Comparison of ENCODE assay signal across 13 cellular contexts in the genomic region with DNA sequence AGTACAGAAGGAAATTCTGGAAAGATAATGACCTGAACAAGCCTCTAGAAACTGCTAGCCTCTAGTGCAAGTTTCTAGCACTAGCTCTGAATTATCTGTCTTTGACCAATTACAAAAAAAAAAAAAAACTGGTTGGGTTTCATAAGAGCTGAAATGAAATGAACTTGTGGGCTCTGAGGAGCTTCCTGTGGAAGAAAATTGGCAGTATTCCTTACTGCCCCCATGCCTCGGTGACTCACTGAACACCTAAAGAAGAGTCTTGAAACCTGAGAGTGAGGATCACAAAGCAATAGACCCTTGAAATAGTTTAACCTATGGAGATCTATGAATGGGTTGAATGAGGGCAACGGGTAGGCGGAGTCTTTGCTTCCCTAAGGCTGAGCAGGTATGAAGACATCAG.
DNase-seq lines count a peak whose midpoint lies in the region; ATAC-seq lines count a peak whose summit lies in the region.
"Had no signal": no experiment of that assay in that cellular context is flagged by ENCODE, and none has a peak within 500 bp of the region (broad histone marks: within the 10 kb centered on the region; RNA-seq: fewer than 3 reads in every experiment).

No MANE protein-coding gene starts in this region.

- H3K27ac Mint-ChIP-seq in dendritic cell treated with granulocyte-macrophage colony-stimulating factor and Interleukin-4, amounts not matched to agents 40 ng/mL and 50 ng/mL, for 4 days, result peak overlapping the region; percentile 27

- H3K27me3 Mint-ChIP-seq in dendritic cell treated with granulocyte-macrophage colony-stimulating factor and Interleukin-4, amounts not matched to agents 40 ng/mL and 50 ng/mL, for 4 days, result no peaks in the 10 kb centered on the region

- no peaks in the 10 kb centered on the region for H3K36me3 Mint-ChIP-seq in dendritic cell treated with granulocyte-macrophage colony-stimulating factor and Interleukin-4, amounts not matched to agents 40 ng/mL and 50 ng/mL, for 4 days (ENCODE audit: low read depth)

- DNase-seq in HT1080 (ENCODE audit: low read depth) (peak; percentile 87), RPMI7951 (ENCODE audit: low read depth) (peak; percentile 46), renal cortical epithelial cell (ENCODE audit: low read depth) (peak; percentile 81), DMS114 treated with DMSO at 0.1 percent for 48 hours (lab: John Stamatoyannopoulos, UW; ENCODE audit: unreplicated experiment) (no peak)
- DNase-seq: H7, NCI-H1048, NCI-H2107, NCI-H446 treated with DMSO at 0.1 percent for 48 hours, NCI-H774, PC-9 had no signal

- H3K9me3 Mint-ChIP-seq in dendritic cell treated with granulocyte-macrophage colony-stimulating factor and Interleukin-4, amounts not matched to agents 40 ng/mL and 50 ng/mL, for 4 days, result peaks cover 9% of the 10 kb centered on the region

- peaks cover 16% of the 10 kb centered on the region for H3K4me1 Mint-ChIP-seq in dendritic cell treated with granulocyte-macrophage colony-stimulating factor and Interleukin-4, amounts not matched to agents 40 ng/mL and 50 ng/mL, for 4 days (ENCODE audit: low read depth)

- ATAC-seq in HG02759 (IDR thresholded peaks at IDR 0.05; ENCODE audit: unreplicated experiment) (no peak), HG03520 (IDR thresholded peaks at IDR 0.05; ENCODE audit: unreplicated experiment) (no peak)

- intact Hi-C loops in dendritic cell treated with granulocyte-macrophage colony-stimulating factor and Interleukin-4, amounts not matched to agents 40 ng/mL and 50 ng/mL, for 4 days (cut with micrococcal nuclease), result no loop called here

- no peak overlapping the region for H3K4me3 Mint-ChIP-seq in dendritic cell treated with granulocyte-macrophage colony-stimulating factor and Interleukin-4, amounts not matched to agents 40 ng/mL and 50 ng/mL, for 4 days
